ENCODE assay signal across 1 cellular context in genomic region chr11:61679893-61680621, GRCh38.
TF ChIP-seq lines count a peak whose summit lies in the region.

TSS of gene DAGLA (plus strand) at chr11:61680391. CDS start at chr11:61720156, 39,765 bp downstream.

TF ChIP-seq in K562, 482 proteins besides CTCF, POLR2A, EP300 and RAD21 (continued from another document and continues in another):
- TF ChIP-seq SFPQ (IDR thresholded peaks at IDR 0.05; ENCODE audit: low read depth, low read length) (peak; percentile 88), KLF16 (IDR thresholded peaks at IDR 0.05) (no peak), ATF7 (IDR thresholded peaks at IDR 0.05) (peak; percentile 50), FIP1L1 (IDR thresholded peaks at IDR 0.05; ENCODE audit: low read depth, low read length, poor library complexity, severe bottlenecking) (peak; percentile 25), HLTF (IDR thresholded peaks at IDR 0.05) (no peak), E2F6 (IDR thresholded peaks at IDR 0.05; ENCODE audit: borderline replicate concordance in 1 of 2, extremely low read depth in 1 of 2, insufficient read depth in 1 of 2, insufficient read length in 1 of 2, low read depth in 1 of 2, low read length in 1 of 2, poor library complexity in 1 of 2, severe bottlenecking in 1 of 2) (peak in 1 of 2 experiments; percentile 12), HDAC2 (IDR thresholded peaks at IDR 0.05) (no peak), KLF1 (tag; IDR thresholded peaks at IDR 0.05) (no peak), ZNF324 (CRISPR knock-in tag; IDR thresholded peaks at IDR 0.05) (no peak), RAD51 (IDR thresholded peaks at IDR 0.05; ENCODE audit: borderline replicate concordance, low read depth) (no peak), CEBPB (tag; IDR thresholded peaks at IDR 0.05) (no peak), IFI16 (CRISPR knock-in tag; IDR thresholded peaks at IDR 0.05) (no peak), ZSCAN29 (IDR thresholded peaks at IDR 0.05) (no peak), HNRNPK (IDR thresholded peaks at IDR 0.05; ENCODE audit: low read depth, low read length, poor library complexity, severe bottlenecking) (peak; percentile 100), KAT2B (IDR thresholded peaks at IDR 0.05; ENCODE audit: low read depth, low read length) (no peak), ZBTB34 (CRISPR knock-in tag; IDR thresholded peaks at IDR 0.05) (no peak), SIX5 (IDR thresholded peaks at IDR 0.05; ENCODE audit: borderline replicate concordance in 1 of 2, insufficient read depth in 1 of 2, low read depth in 1 of 2, low read length in 2 of 2) (peak; percentile 48; a peak in 2 of 4 replicates), KLF13 (tag; IDR thresholded peaks at IDR 0.05; ENCODE audit: borderline replicate concordance, low read depth) (no peak), FOXA3 (CRISPR knock-in tag; conservative IDR thresholded peaks at IDR 0.05 in 1 of 2, IDR thresholded peaks at IDR 0.05 in 1 of 2) (no peak), ZNF124 (CRISPR knock-in tag; IDR thresholded peaks at IDR 0.05) (no peak), JUND (IDR thresholded peaks at IDR 0.05; ENCODE audit: borderline replicate concordance, low read depth, low read length) (0 out of 2 replicates have a peak, but pooled peaks have one; percentile 16), JUND (tag; IDR thresholded peaks at IDR 0.05; ENCODE audit: borderline replicate concordance, low read depth, low read length) (no peak), ZFX (CRISPR knock-in tag; IDR thresholded peaks at IDR 0.05) (no peak), POLR2H (tag; IDR thresholded peaks at IDR 0.05; ENCODE audit: low read depth) (no peak), KLF10 (CRISPR knock-in tag; IDR thresholded peaks at IDR 0.05) (no peak), ZNF280A (IDR thresholded peaks at IDR 0.05; ENCODE audit: low read depth, partially characterized antibody) (no peak), XRCC3 (IDR thresholded peaks at IDR 0.05) (no peak), DACH1 (IDR thresholded peaks at IDR 0.05; ENCODE audit: partially characterized antibody) (no peak), ZNF253 (CRISPR knock-in tag; conservative IDR thresholded peaks at IDR 0.05) (no peak), CEBPG (CRISPR knock-in tag; IDR thresholded peaks at IDR 0.05) (no peak), CEBPG (tag; conservative IDR thresholded peaks at IDR 0.05 in 1 of 2, IDR thresholded peaks at IDR 0.05 in 1 of 2) (no peak), NFATC3 (IDR thresholded peaks at IDR 0.05) (no peak), ATF6 (CRISPR knock-in tag; IDR thresholded peaks at IDR 0.05) (no peak), STAG1 (CRISPR knock-in tag; IDR thresholded peaks at IDR 0.05; ENCODE audit: borderline replicate concordance) (0 out of 2 replicates have a peak, but pooled peaks have one; percentile 23), KDM5B (IDR thresholded peaks at IDR 0.05; ENCODE audit: insufficient replicate concordance, low read depth, low read length) (no peak), SAFB (IDR thresholded peaks at IDR 0.05; ENCODE audit: borderline replicate concordance, low read depth, low read length) (peak; percentile 97), PHF8 (IDR thresholded peaks at IDR 0.05; ENCODE audit: borderline replicate concordance, low read length) (peak; percentile 22; the same call in 1 of the 2 replicates), NCOA2 (IDR thresholded peaks at IDR 0.05; ENCODE audit: partially characterized antibody in 2 of 2) (no peak), CSDE1 (IDR thresholded peaks at IDR 0.05) (peak in 1 of 2 experiments; percentile 62; a peak in 1 of 4 replicates), ZNF143 (CRISPR knock-in tag; IDR thresholded peaks at IDR 0.05) (no peak), ZNF431 (CRISPR knock-in tag; IDR thresholded peaks at IDR 0.05) (no peak), HNRNPL (IDR thresholded peaks at IDR 0.05; ENCODE audit: low read depth, low read length) (peak; percentile 89), ZEB2 (IDR thresholded peaks at IDR 0.05) (no peak), L3MBTL2 (IDR thresholded peaks at IDR 0.05) (peak; percentile 55; the same call in 1 of the 2 replicates), TRIM28 (IDR thresholded peaks at IDR 0.05) (no peak), TAL1 (IDR thresholded peaks at IDR 0.05) (no peak), SREBF2 (CRISPR knock-in tag; IDR thresholded peaks at IDR 0.05) (no peak), SMAD4 (CRISPR knock-in tag; conservative IDR thresholded peaks at IDR 0.05) (peak; percentile 46), ZNF263 (CRISPR knock-in tag; IDR thresholded peaks at IDR 0.05; ENCODE audit: borderline replicate concordance) (no peak), GABPB2 (CRISPR knock-in tag; conservative IDR thresholded peaks at IDR 0.05) (no peak), ZNF778 (CRISPR knock-in tag; IDR thresholded peaks at IDR 0.05) (no peak), GATAD2A (IDR thresholded peaks at IDR 0.05) (peak; percentile 93; the same call in 1 of the 2 replicates), RBFOX2 (IDR thresholded peaks at IDR 0.05; ENCODE audit: low read depth, low read length) (peak; percentile 77), ZNF764 (CRISPR knock-in tag; IDR thresholded peaks at IDR 0.05; ENCODE audit: low read depth) (no peak), FOXP1 (CRISPR knock-in tag; IDR thresholded peaks at IDR 0.05) (peak; percentile 6; the same call in 1 of the 2 replicates), ZNF436 (CRISPR knock-in tag; IDR thresholded peaks at IDR 0.05) (no peak), C11orf30 (IDR thresholded peaks at IDR 0.05; ENCODE audit: low read depth) (no peak), SIRT6 (IDR thresholded peaks at IDR 0.05; ENCODE audit: low read depth, low read length) (no peak), RBM14 (IDR thresholded peaks at IDR 0.05; ENCODE audit: borderline replicate concordance, insufficient read depth, low read depth, low read length) (0 out of 2 replicates have a peak, but pooled peaks have one; percentile 63), BMI1 (IDR thresholded peaks at IDR 0.05; ENCODE audit: low read length) (peak; percentile 88), ZBTB7A (IDR thresholded peaks at IDR 0.05; ENCODE audit: borderline replicate concordance, control insufficient read depth, low read depth, low read length) (peak; percentile 86), YY1 (IDR thresholded peaks at IDR 0.05; ENCODE audit: borderline replicate concordance in 1 of 3, control insufficient read depth in 1 of 3, extremely low read depth in 1 of 3, insufficient read depth in 3 of 3, insufficient read length in 1 of 3, insufficient replicate concordance in 2 of 3, low read depth in 1 of 3, low read length in 2 of 3) (peak in 1 of 3 experiments; percentile 29), ZNF717 (CRISPR knock-in tag; IDR thresholded peaks at IDR 0.05) (no peak)
- TF ChIP-seq, protein P1, sequence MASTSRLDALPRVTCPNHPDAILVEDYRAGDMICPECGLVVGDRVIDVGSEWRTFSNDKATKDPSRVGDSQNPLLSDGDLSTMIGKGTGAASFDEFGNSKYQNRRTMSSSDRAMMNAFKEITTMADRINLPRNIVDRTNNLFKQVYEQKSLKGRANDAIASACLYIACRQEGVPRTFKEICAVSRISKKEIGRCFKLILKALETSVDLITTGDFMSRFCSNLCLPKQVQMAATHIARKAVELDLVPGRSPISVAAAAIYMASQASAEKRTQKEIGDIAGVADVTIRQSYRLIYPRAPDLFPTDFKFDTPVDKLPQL (IDR thresholded peaks at IDR 0.05; ENCODE audit: extremely low read depth, insufficient read length) = peak; percentile 84
- TF ChIP-seq, protein P2, sequence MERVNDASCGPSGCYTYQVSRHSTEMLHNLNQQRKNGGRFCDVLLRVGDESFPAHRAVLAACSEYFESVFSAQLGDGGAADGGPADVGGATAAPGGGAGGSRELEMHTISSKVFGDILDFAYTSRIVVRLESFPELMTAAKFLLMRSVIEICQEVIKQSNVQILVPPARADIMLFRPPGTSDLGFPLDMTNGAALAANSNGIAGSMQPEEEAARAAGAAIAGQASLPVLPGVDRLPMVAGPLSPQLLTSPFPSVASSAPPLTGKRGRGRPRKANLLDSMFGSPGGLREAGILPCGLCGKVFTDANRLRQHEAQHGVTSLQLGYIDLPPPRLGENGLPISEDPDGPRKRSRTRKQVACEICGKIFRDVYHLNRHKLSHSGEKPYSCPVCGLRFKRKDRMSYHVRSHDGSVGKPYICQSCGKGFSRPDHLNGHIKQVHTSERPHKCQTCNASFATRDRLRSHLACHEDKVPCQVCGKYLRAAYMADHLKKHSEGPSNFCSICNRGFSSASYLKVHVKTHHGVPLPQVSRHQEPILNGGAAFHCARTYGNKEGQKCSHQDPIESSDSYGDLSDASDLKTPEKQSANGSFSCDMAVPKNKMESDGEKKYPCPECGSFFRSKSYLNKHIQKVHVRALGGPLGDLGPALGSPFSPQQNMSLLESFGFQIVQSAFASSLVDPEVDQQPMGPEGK (CRISPR knock-in tag; IDR thresholded peaks at IDR 0.05; ENCODE audit: borderline replicate concordance) = no peak
- TF ChIP-seq, protein P3, sequence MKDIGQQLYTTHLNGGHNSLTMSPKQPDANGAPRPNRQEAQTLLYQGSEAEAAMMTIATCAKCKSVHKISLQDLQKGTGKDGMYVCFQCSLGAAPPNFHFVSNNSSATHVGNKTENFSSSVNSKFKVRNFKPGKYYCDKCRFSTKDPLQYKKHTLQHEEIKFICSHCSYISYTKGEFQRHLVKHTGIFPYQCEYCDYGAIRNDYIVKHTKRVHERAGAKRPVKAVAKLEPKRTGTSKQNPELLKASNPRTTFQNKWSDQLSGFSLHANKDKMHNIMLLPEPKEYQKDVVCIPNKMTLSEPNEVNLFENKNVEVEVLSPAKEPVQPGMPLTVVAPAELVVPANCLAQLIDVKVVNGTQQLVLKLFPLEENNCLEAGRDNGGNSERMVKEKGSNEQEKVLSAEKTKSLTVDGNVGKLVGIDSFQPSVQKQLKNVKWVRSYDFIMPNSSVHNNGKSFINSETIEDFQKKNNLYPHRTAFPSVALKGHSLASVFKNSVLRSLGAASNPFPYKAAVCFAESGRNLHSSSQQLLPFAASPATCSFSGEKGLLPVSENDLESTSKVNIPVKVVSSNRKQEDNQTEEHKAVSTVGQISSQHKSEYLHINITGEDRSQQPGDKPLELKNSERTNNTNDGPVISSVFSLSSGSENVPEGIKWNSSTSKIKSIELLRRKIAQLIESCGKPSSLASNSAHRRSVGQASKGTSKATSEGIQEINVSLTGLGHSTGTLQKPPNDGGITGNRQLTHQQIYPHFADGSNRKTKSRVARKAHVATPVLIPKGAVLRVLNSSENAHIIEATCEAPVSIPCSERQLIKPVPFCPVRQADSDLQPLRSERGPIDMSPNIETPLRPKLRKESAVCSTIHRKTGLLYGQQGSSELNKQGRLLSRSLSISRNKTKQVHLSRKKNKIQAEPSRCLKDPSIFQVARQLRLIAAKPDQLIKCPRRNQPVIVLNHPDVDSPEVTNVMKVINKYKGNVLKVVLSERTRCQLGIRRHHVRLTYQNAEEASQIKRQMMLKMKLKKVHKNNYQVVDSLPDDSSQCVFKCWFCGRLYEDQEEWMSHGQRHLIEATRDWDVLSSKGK (CRISPR knock-in tag; IDR thresholded peaks at IDR 0.05) = no peak
